8 cellular contexts compared by ENCODE assay signal in genomic region chr5:178232124-178232919, GRCh38. TPM values are rescaled to one million over a fixed set of nuclear protein-coding genes. Genes with fewer than 3 reads are reported as not detected.
A peak's percentile ranks its signal among the peaks of the same experiment; 100 is the strongest.
DNase-seq lines count a peak whose midpoint lies in the region; ATAC-seq and TF ChIP-seq lines count a peak whose summit lies in the region.

TSS of gene PHYKPL (minus strand) at chr5:178232802. CDS start at chr5:178232550, 252 bp downstream.

- H4K20me1 ChIP-seq in OCI-LY3 (ENCODE audit: insufficient read depth, low read length): peaks cover 10% of the 10 kb centered on the region

- peak within 1 kb of the TSS; percentile 99 for H3K9ac ChIP-seq in OCI-LY3 (ENCODE audit: low read length)
- peak within 1 kb of the TSS; percentile 85 for H3K9ac ChIP-seq in muscle layer of colon (ENCODE audit: low read length)

- no peaks in the 10 kb centered on the region for H3K9me3 ChIP-seq in OCI-LY3 (ENCODE audit: insufficient read depth, low read length)
- H3K9me3 ChIP-seq in esophagus (ENCODE audit: control insufficient read depth in 2 of 2, insufficient read depth in 1 of 2, low read depth in 1 of 2, low read length in 1 of 2): no peaks in the 10 kb centered on the region
- H3K9me3 ChIP-seq in muscle layer of colon (ENCODE audit: low read length): no peaks in the 10 kb centered on the region

- no peaks in the 10 kb centered on the region for H3K9me3 Mint-ChIP-seq in activated T-cell treated with anti-CD3 and anti-CD28 coated beads, Interleukin-2, amount 50 U/mL, for 24 hours
- no peaks in the 10 kb centered on the region for H3K9me3 Mint-ChIP-seq in stimulated activated memory B cell treated with anti-CD40 and anti-IgM and Interleukin-4, amounts not matched to agents 10 μg/mL and 1 μg/mL and 100 μg/mL, for 72 hours

- peak; percentile 67 for ATAC-seq in GM19025 (IDR thresholded peaks at IDR 0.05; ENCODE audit: low read depth, unreplicated experiment)
- ATAC-seq in HG03175 (IDR thresholded peaks at IDR 0.05; ENCODE audit: unreplicated experiment): peak; percentile 66
- peak; percentile 86 for ATAC-seq in stimulated activated memory B cell treated with anti-CD40 and anti-IgM and Interleukin-4, amounts not matched to agents 10 μg/mL and 1 μg/mL and 100 μg/mL, for 72 hours

- WGBS in esophagus, 2 donors: 0 to 1% methylated on average over 67 to 102 of the region's 102 CpGs

- H3K27me3 Mint-ChIP-seq in activated T-cell treated with anti-CD3 and anti-CD28 coated beads, Interleukin-2, amount 50 U/mL, for 24 hours: no peaks in the 10 kb centered on the region
- H3K27me3 Mint-ChIP-seq in stimulated activated memory B cell treated with anti-CD40 and anti-IgM and Interleukin-4, amounts not matched to agents 10 μg/mL and 1 μg/mL and 100 μg/mL, for 72 hours: no peaks in the 10 kb centered on the region

- peaks cover 37% of the 10 kb centered on the region for H3K36me3 ChIP-seq in OCI-LY3 (replicated peaks; ENCODE audit: low read depth, low read length)
- H3K36me3 ChIP-seq in esophagus (ENCODE audit: control insufficient read depth in 2 of 2, insufficient read depth in 2 of 2, low read length in 1 of 2): peaks cover 0 to 18% of the 10 kb centered on the region in 2 donors
- H3K36me3 ChIP-seq in muscle layer of colon (ENCODE audit: insufficient read depth, low read length): peaks cover 29% of the 10 kb centered on the region

- peaks cover 58% of the 10 kb centered on the region for H3K4me1 Mint-ChIP-seq in activated T-cell treated with anti-CD3 and anti-CD28 coated beads, Interleukin-2, amount 50 U/mL, for 24 hours (ENCODE audit: low read depth)
- peaks cover 58% of the 10 kb centered on the region for H3K4me1 Mint-ChIP-seq in stimulated activated memory B cell treated with anti-CD40 and anti-IgM and Interleukin-4, amounts not matched to agents 10 μg/mL and 1 μg/mL and 100 μg/mL, for 72 hours

- peak within 1 kb of the TSS; percentile 92 for H3K4me3 Mint-ChIP-seq in activated T-cell treated with anti-CD3 and anti-CD28 coated beads, Interleukin-2, amount 50 U/mL, for 24 hours
- peak within 1 kb of the TSS; percentile 81 for H3K4me3 Mint-ChIP-seq in stimulated activated memory B cell treated with anti-CD40 and anti-IgM and Interleukin-4, amounts not matched to agents 10 μg/mL and 1 μg/mL and 100 μg/mL, for 72 hours

- H3K36me3 Mint-ChIP-seq in activated T-cell treated with anti-CD3 and anti-CD28 coated beads, Interleukin-2, amount 50 U/mL, for 24 hours (ENCODE audit: low read depth): peaks cover 47% of the 10 kb centered on the region
- peaks cover 37% of the 10 kb centered on the region for H3K36me3 Mint-ChIP-seq in stimulated activated memory B cell treated with anti-CD40 and anti-IgM and Interleukin-4, amounts not matched to agents 10 μg/mL and 1 μg/mL and 100 μg/mL, for 72 hours

- peaks cover 21% of the 10 kb centered on the region for H3K4me1 ChIP-seq in OCI-LY3 (ENCODE audit: low read length)
- peaks cover 9 to 10% of the 10 kb centered on the region in 2 donors for H3K4me1 ChIP-seq in esophagus (ENCODE audit: control insufficient read depth in 2 of 2, insufficient read depth in 2 of 2, low read length in 1 of 2)
- peaks cover 24% of the 10 kb centered on the region for H3K4me1 ChIP-seq in muscle layer of colon (ENCODE audit: insufficient read depth, low read length)

- H3K4me3 ChIP-seq in OCI-LY3 (ENCODE audit: low read length) (peak within 1 kb of the TSS; percentile 99), esophagus (ENCODE audit: low read depth in 1 of 2, low read length in 2 of 2) (peak within 1 kb of the TSS; percentile 59 to 78), muscle layer of colon (ENCODE audit: low read depth in 1 of 2, low read length in 2 of 2) (peak within 1 kb of the TSS; percentile 86 to 99)

- H2AFZ ChIP-seq in OCI-LY3 (ENCODE audit: low read depth, low read length): peak within 1 kb of the TSS; percentile 81; the same call in 1 of the 2 replicates

- H3K27ac Mint-ChIP-seq in activated T-cell treated with anti-CD3 and anti-CD28 coated beads, Interleukin-2, amount 50 U/mL, for 24 hours: peak within 1 kb of the TSS; percentile 96
- peak within 1 kb of the TSS; percentile 87 for H3K27ac Mint-ChIP-seq in stimulated activated memory B cell treated with anti-CD40 and anti-IgM and Interleukin-4, amounts not matched to agents 10 μg/mL and 1 μg/mL and 100 μg/mL, for 72 hours

- peak within 1 kb of the TSS; percentile 91 for H3K4me2 ChIP-seq in OCI-LY3 (ENCODE audit: low read length)

- peak within 1 kb of the TSS; percentile 84 for H3K27ac ChIP-seq in OCI-LY3 (ENCODE audit: low read length)
- H3K27ac ChIP-seq in esophagus (ENCODE audit: low read depth in 2 of 2, low read length in 1 of 2): peak within 1 kb of the TSS; percentile 94 to 95
- peak within 1 kb of the TSS; percentile 97 for H3K27ac ChIP-seq in muscle layer of colon (ENCODE audit: low read depth, low read length)

- peak in 12 of 14 donors; percentile 51 to 83 (median 72) for DNase-seq in C1 segment of cervical spinal cord (lab: John Stamatoyannopoulos, UW)
- DNase-seq in activated T-cell treated with anti-CD3 and anti-CD28 coated beads, Interleukin-2, amount 50 U/mL, for 24 hours: peak; percentile 86

- peaks cover 35% of the 10 kb centered on the region for H3K79me2 ChIP-seq in OCI-LY3 (ENCODE audit: low read length)

- no peak for TF ChIP-seq CTCF in OCI-LY3 (IDR thresholded peaks at IDR 0.05; ENCODE audit: low read depth, low read length)

- H3K27me3 ChIP-seq in OCI-LY3 (ENCODE audit: low read depth, low read length) (no peaks in the 10 kb centered on the region), esophagus (ENCODE audit: control insufficient read depth in 1 of 2, insufficient read depth in 2 of 2, low read length in 2 of 2) (no peaks in the 10 kb centered on the region), muscle layer of colon (ENCODE audit: control insufficient read depth in 1 of 2, insufficient read depth in 2 of 2, low read length in 2 of 2) (no peaks in the 10 kb centered on the region)

RNA-seq across cellular contexts. Expression of gene PHYKPL, which starts in this region (rescaled TPM):
- polyA plus RNA-seq in esophagus: 10 to 100 TPM; 21.1 to 35.8 TPM

Comparison
In these comparisons a context has a peak if more than half of its experiments do, and no peak if none do; other contexts are left out.
1. Peak in every context shown above with its lines: DNase-seq, ATAC-seq, H3K4me3 ChIP-seq and H3K27ac ChIP-seq.